ENCODE assay signal across 11 cellular contexts in the genomic region with DNA sequence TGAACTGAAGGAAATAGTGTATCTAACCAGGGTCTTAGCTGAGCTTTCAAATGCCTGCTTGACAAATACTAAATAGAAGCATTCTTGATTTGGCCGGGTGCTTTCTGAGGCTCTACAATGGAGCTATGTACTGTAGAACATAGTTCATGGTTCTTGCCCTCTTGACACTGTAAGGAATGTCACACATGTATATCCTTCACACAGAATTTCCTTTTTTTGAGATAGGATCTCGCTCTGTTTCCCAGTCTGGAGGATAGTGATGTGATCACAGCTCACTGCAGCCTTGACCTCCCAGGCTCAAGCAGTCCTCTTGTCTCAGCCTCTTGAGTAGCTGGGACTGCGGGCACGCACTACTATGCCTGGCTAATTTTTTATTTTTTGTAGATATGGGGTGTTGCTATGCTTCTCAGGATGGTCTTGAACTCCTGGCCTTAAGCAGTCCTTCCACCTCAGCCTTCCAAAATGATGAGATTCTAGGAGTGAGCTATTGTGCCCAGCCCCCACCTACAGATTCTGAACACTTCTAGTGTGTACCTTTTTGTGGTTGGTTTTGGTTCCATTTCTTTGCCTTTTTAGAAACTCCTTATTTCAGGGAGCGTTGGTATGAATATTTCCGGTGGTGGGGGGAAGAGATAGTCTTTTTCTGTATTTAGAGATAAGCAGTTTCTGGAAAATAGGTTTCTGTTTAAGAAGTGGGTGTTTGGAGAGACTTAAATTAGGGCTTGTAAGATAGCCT. TPM values are rescaled to one million over a fixed set of nuclear protein-coding genes. Genes with fewer than 3 reads are reported as not detected.
A peak's percentile ranks its signal among the peaks of the same experiment; 100 is the strongest.
DNase-seq lines count a peak whose midpoint lies in the region; ATAC-seq, FAIRE-seq and TF ChIP-seq lines count a peak whose summit lies in the region.
"Had no signal": no experiment of that assay in that cellular context is flagged by ENCODE, and none has a peak within 500 bp of the region (broad histone marks: within the 10 kb centered on the region; RNA-seq: fewer than 3 reads in every experiment).

No MANE protein-coding gene starts in this region.

- no peaks in the 10 kb centered on the region for H3K9me3 Mint-ChIP-seq in activated CD8-positive, alpha-beta T cell treated with anti-CD3 and anti-CD28 coated beads, Interleukin-2, amount 10 ng/mL, durations not matched to agents 7 days and 5 days (ENCODE audit: insufficient read depth)

- ATAC-seq in SK-N-SH treated with all-trans-retinoic acid at 6 μM for 48 hours, result no peak
- ATAC-seq in activated CD8-positive, alpha-beta T cell treated with anti-CD3 and anti-CD28 coated beads, Interleukin-2, amount 10 ng/mL, durations not matched to agents 7 days and 5 days, result no peak

- H3K27me3 ChIP-seq in SK-N-SH (ENCODE audit: insufficient read depth), result no peaks in the 10 kb centered on the region
- H3K27me3 ChIP-seq in keratinocyte (ENCODE audit: control insufficient read depth, extremely low read depth, insufficient read depth, low read length), result no peaks in the 10 kb centered on the region
- H3K27me3 ChIP-seq in stomach, result no peaks in the 10 kb centered on the region
- no peaks in the 10 kb centered on the region for H3K27me3 ChIP-seq in HAP-1 (ENCODE audit: low read depth)

- in situ Hi-C loops in HAP-1 (cut with MboI; ENCODE audit: low sequenced_read_pairs), result no loop called here

- intact Hi-C loops in stomach (cut with DNase I; ENCODE audit: low total_unique reads), result no loop called here

- TF ChIP-seq RAD21 in SK-N-SH (IDR thresholded peaks at IDR 0.05; ENCODE audit: low read length), result no peak

- peak overlapping the region; percentile 86 for H3K27ac Mint-ChIP-seq in activated CD8-positive, alpha-beta T cell treated with anti-CD3 and anti-CD28 coated beads, Interleukin-2, amount 10 ng/mL, durations not matched to agents 7 days and 5 days

- peaks cover 9 to 11% of the 10 kb centered on the region in 2 experiments for H3K36me3 ChIP-seq in SK-N-SH (replicated peaks in 1 of 2; ENCODE audit: control insufficient read depth in 1 of 2, insufficient read depth in 2 of 2, low read length in 1 of 2)
- peaks cover 16 to 26% of the 10 kb centered on the region in 2 experiments for H3K36me3 ChIP-seq in keratinocyte (ENCODE audit: control insufficient read depth in 2 of 2, extremely low read depth in 1 of 2, insufficient read depth in 2 of 2, low read length in 2 of 2)
- peaks cover 16 to 35% (median 31%) of the 10 kb centered on the region in 4 donors for H3K36me3 ChIP-seq in stomach
- peaks cover 29% of the 10 kb centered on the region for H3K36me3 ChIP-seq in HAP-1 (replicated peaks)

- no peak for TF ChIP-seq POLR2A in stomach (IDR thresholded peaks at IDR 0.05)

- POLR2A ChIA-PET in SK-N-SH (lab: Yijun Ruan, JAX), result no interaction called here
- POLR2A ChIA-PET in activated CD8-positive, alpha-beta T cell treated with anti-CD3 and anti-CD28 coated beads, Interleukin-2, amount 10 ng/mL, durations not matched to agents 7 days and 5 days (lab: Charles Lee), result interaction anchor here (0.6 to 3.1 kb wide), 7 partner anchors 10 to 416 kb away, joined by 3 to 11 read pairs (median 3); no protein-coding TSS in a partner anchor

- peak overlapping the region; percentile 86 for H3K4me3 Mint-ChIP-seq in activated CD8-positive, alpha-beta T cell treated with anti-CD3 and anti-CD28 coated beads, Interleukin-2, amount 10 ng/mL, durations not matched to agents 7 days and 5 days

- dilution Hi-C loops in keratinocyte (cut with MboI; ENCODE audit: extremely low pct_ligation_motif_present, low sequenced_read_pairs), result loop anchor here (5.0 kb wide), 1 partner anchor 35 kb away; no protein-coding TSS in a partner anchor

- H2AFZ ChIP-seq in SK-N-SH (ENCODE audit: low read depth) (no peak overlapping the region), keratinocyte (ENCODE audit: control insufficient read depth, low read length) (no peak overlapping the region)

- H3F3A ChIP-seq in SK-N-SH (replicated peaks; ENCODE audit: insufficient read depth), result peaks cover 29% of the 10 kb centered on the region

- H3K9ac ChIP-seq in SK-N-SH (0 out of 2 replicates have a peak overlapping the region, but pooled peaks have one; percentile 73), keratinocyte (ENCODE audit: control insufficient read depth, extremely low read depth, insufficient read depth, low read length) (no peak overlapping the region)

- H3K79me2 ChIP-seq in SK-N-SH (ENCODE audit: insufficient read depth) (peaks cover 90% of the 10 kb centered on the region), keratinocyte (ENCODE audit: control insufficient read depth, insufficient read depth, low read length) (peaks cover 84% of the 10 kb centered on the region)

- H4K20me1 ChIP-seq in SK-N-SH (ENCODE audit: insufficient read depth), result peaks cover 32% of the 10 kb centered on the region
- peaks cover 15% of the 10 kb centered on the region for H4K20me1 ChIP-seq in keratinocyte (ENCODE audit: control insufficient read depth, extremely low read depth, insufficient read depth, low read length)

- peaks cover 4% of the 10 kb centered on the region for H3K9me1 ChIP-seq in keratinocyte (ENCODE audit: control insufficient read depth, extremely low read depth, insufficient read depth, low read length)

- no peak for FAIRE-seq in keratinocyte (lab: Jason Lieb, UNC)
- FAIRE-seq: endometrium had no signal

- H3K4me1 ChIP-seq in SK-N-SH (ENCODE audit: control insufficient read depth in 1 of 2, insufficient read depth in 2 of 2, low read depth in 1 of 2, low read length in 1 of 2) (peaks cover 15 to 41% of the 10 kb centered on the region in 2 experiments), keratinocyte (ENCODE audit: control insufficient read depth, extremely low read depth, insufficient read depth, low read length) (peaks cover 24% of the 10 kb centered on the region), stomach (peaks cover 54 to 81% (median 71%) of the 10 kb centered on the region in 4 donors), HAP-1 (peaks cover 18% of the 10 kb centered on the region)

- no peak for TF ChIP-seq CTCF in SK-N-SH (IDR thresholded peaks at IDR 0.05)
- no peak for TF ChIP-seq CTCF in keratinocyte (optimal IDR thresholded peaks at IDR 0.05 in 1 of 3, IDR thresholded peaks at IDR 0.05 in 1 of 3, conservative IDR thresholded peaks at IDR 0.05 in 1 of 3; ENCODE audit: extremely low read depth in 1 of 3, insufficient read depth in 2 of 3, low read length in 3 of 3)
- no peak for TF ChIP-seq CTCF in stomach (IDR thresholded peaks at IDR 0.05)

- H3K9me3 ChIP-seq in SK-N-SH, result no peaks in the 10 kb centered on the region
- no peaks in the 10 kb centered on the region for H3K9me3 ChIP-seq in keratinocyte (ENCODE audit: control insufficient read depth, low read depth, low read length)
- no peaks in the 10 kb centered on the region for H3K9me3 ChIP-seq in stomach
- H3K9me3 ChIP-seq in HAP-1, result no peaks in the 10 kb centered on the region

- H3K36me3 Mint-ChIP-seq in activated CD8-positive, alpha-beta T cell treated with anti-CD3 and anti-CD28 coated beads, Interleukin-2, amount 10 ng/mL, durations not matched to agents 7 days and 5 days (ENCODE audit: low read depth), result peaks cover 62% of the 10 kb centered on the region

- no peak for TF ChIP-seq EP300 in SK-N-SH (IDR thresholded peaks at IDR 0.05; ENCODE audit: borderline replicate concordance in 1 of 2, low read depth in 1 of 2, low read length in 1 of 2)
- TF ChIP-seq EP300 in stomach (IDR thresholded peaks at IDR 0.05), result no peak

- no peak for DNase-seq in SK-N-SH
- DNase-seq in activated CD8-positive, alpha-beta T cell treated with anti-CD3 and anti-CD28 coated beads, Interleukin-2, amount 10 ng/mL, durations not matched to agents 7 days and 5 days, result no peak
- DNase-seq in keratinocyte (ENCODE audit: low read depth, low spot score), result no peak
- DNase-seq in stomach, result no peak
- no peak for DNase-seq in NCI-H1105 treated with DMSO at 0.1 percent for 48 hours (lab: John Stamatoyannopoulos, UW)
- no peak for DNase-seq in cortex of kidney (lab: John Stamatoyannopoulos, UW)
- no peak for DNase-seq in HAP-1 (ENCODE audit: low spot score in 2 of 2)
- DNase-seq: NCI-H1092 had no signal

- H3K9me2 ChIP-seq in SK-N-SH, result no peaks in the 10 kb centered on the region

- peak overlapping the region; percentile 92 for H3K4me2 ChIP-seq in SK-N-SH
- peak overlapping the region; percentile 100 for H3K4me2 ChIP-seq in keratinocyte (ENCODE audit: control insufficient read depth, extremely low read depth, insufficient read depth, low read depth, low read length)

- H3K4me3 ChIP-seq in SK-N-SH (ENCODE audit: low read depth in 2 of 2, low read length in 1 of 2) (peak overlapping the region in 1 of 2 experiments; percentile 74; a peak in 1 of 4 replicates), keratinocyte (ENCODE audit: control insufficient read depth in 2 of 3, extremely low read depth in 1 of 3, insufficient read depth in 2 of 3, low read depth in 1 of 3, low read length in 3 of 3) (no peak overlapping the region), stomach (peak overlapping the region in 3 of 4 donors; percentile 76 to 91 (median 87)), HAP-1 (no peak overlapping the region)

- H3K27ac ChIP-seq in SK-N-SH (ENCODE audit: low read depth in 2 of 2, low read length in 1 of 2) (peak overlapping the region in 1 of 2 experiments; percentile 84; a peak in 1 of 4 replicates), keratinocyte (ENCODE audit: control insufficient read depth, insufficient read depth, low read length) (no peak overlapping the region), stomach (peak overlapping the region in 4 of 5 donors; percentile 87 to 94 (median 91))
- H3K27ac ChIP-seq: 22Rv1 had no signal

- WGBS in SK-N-SH (ENCODE audit: low lambda C conversion rate), result 97% methylated on average over 6 of the region's 6 CpGs
- WGBS in stomach, 5 donors, result 60 to 68% (median 62%) methylated on average over 6 of the region's 6 CpGs

- CTCF ChIA-PET in SK-N-SH (lab: Yijun Ruan, JAX), result interaction anchor here (0.8 to 1.8 kb wide), 3 partner anchors 28 to 58 kb away, joined by 3 to 8 read pairs (median 5); no protein-coding TSS in a partner anchor
- CTCF ChIA-PET in activated CD8-positive, alpha-beta T cell treated with anti-CD3 and anti-CD28 coated beads, Interleukin-2, amount 10 ng/mL, durations not matched to agents 7 days and 5 days (lab: Charles Lee), result interaction anchor here (1.0 to 5.3 kb wide), 8 partner anchors 8 to 40 kb away, joined by 3 to 45 read pairs (median 16); no protein-coding TSS in a partner anchor

- peaks cover 76% of the 10 kb centered on the region for H3K4me1 Mint-ChIP-seq in activated CD8-positive, alpha-beta T cell treated with anti-CD3 and anti-CD28 coated beads, Interleukin-2, amount 10 ng/mL, durations not matched to agents 7 days and 5 days (ENCODE audit: low read depth)

- no peaks in the 10 kb centered on the region for H3K27me3 Mint-ChIP-seq in activated CD8-positive, alpha-beta T cell treated with anti-CD3 and anti-CD28 coated beads, Interleukin-2, amount 10 ng/mL, durations not matched to agents 7 days and 5 days (ENCODE audit: low read depth)

RNA-seq across cellular contexts. Expression of a gene that starts 4.2 kb away (rescaled TPM):
- polyA plus RNA-seq in SK-N-SH (2012; rRNA removed) (6.8 and 11.0 TPM in 2 replicates), keratinocyte (4.7 to 17.8 TPM (median 5.5 TPM) in 3 replicates), stomach (10 to 100 TPM; 12.3 to 28.0 (median 16.6) TPM)
- 6.8 and 9.2 TPM in 2 replicates for polyA plus RNA-seq in SK-N-SH (2012; cell fraction: cytosol; rRNA removed)
- polyA plus RNA-seq in SK-N-SH (2012; cell fraction: nucleus; rRNA removed), result 42.6 and 43.4 TPM in 2 replicates
- 10 to 100 TPM; 38.8 to 42.7 TPM for total RNA-seq in activated CD8-positive, alpha-beta T cell treated with anti-CD3 and anti-CD28 coated beads, Interleukin-2, amount 10 ng/mL, durations not matched to agents 7 days and 5 days
- 7.1 TPM for polyA plus RNA-seq in keratinocyte (2011; ENCODE audit: low read depth)
- 7.3 and 10.1 TPM in 2 replicates for polyA plus RNA-seq in keratinocyte (2011; cell fraction: cytosol; rRNA removed)
- polyA plus RNA-seq in keratinocyte (2011; cell fraction: nucleus; rRNA removed), result 37.9 and 81.1 TPM in 2 replicates
- polyA plus RNA-seq in keratinocyte (2012; ENCODE audit: low replicate concordance), result 19.4 and 29.7 TPM in 2 replicates
- 15.1 to 65.2 TPM (median 19.5 TPM) in 3 replicates for polyA minus RNA-seq in keratinocyte
- 12.3 TPM for polyA minus RNA-seq in keratinocyte (2011; cell fraction: cytosol; rRNA and poly(A)+ RNA removed)
- polyA minus RNA-seq in keratinocyte (2011; cell fraction: nucleus; rRNA and poly(A)+ RNA removed), result 23.0 and 32.1 TPM in 2 replicates
- 100 to 1,000 TPM in 1 of 5 donors, 10 to 100 TPM in 4; 34.5 to 140 (median 37.1) TPM for total RNA-seq in stomach

Comparison
In these comparisons a context has a peak if more than half of its experiments do, and no peak if none do; other contexts are left out.
1. H3K4me3 ChIP-seq: peak in stomach (3 of 4); none in keratinocyte (0 of 3) and HAP-1 (single experiment).